In genomic region chr6:99177736-99178135, GRCh38 we compare ENCODE assay signal across 27 cellular contexts.
"Had no signal": no experiment of that assay in that cellular context is flagged by ENCODE, and none has a peak within 500 bp of the region (broad histone marks: within the 10 kb centered on the region; RNA-seq: fewer than 3 reads in every experiment).

No MANE protein-coding gene starts in this region.

- ATAC-seq: activated CD4-positive, CD25-positive, alpha-beta regulatory T cell treated with anti-CD3 and anti-CD28 coated beads, Interleukin-2, amount 50 U/mL, for 24 hours; activated CD8-positive, alpha-beta T cell treated with anti-CD3 and anti-CD28 coated beads for 36 hours; activated T-cell treated with anti-CD3 and anti-CD28 coated beads, Interleukin-2, amount 50 U/mL, for 4 hours; activated T-helper 17 cell treated with anti-CD3 and anti-CD28 coated beads, Interleukin-2, amount 50 U/mL, for 72 hours; effector memory CD8-positive, alpha-beta T cell; esophagus mucosa; T-helper 17 cell had no signal

- H3K4me3 ChIP-seq: breast epithelium had no signal

- DNase-seq: activated B cell treated with CpG ODN at 0.5 μM for 24 hours; activated CD4-positive, alpha-beta T cell treated with anti-CD3 and anti-CD28 coated beads for 48 hours; activated CD4-positive, alpha-beta T cell treated with anti-CD3 and anti-CD28 coated beads, Interleukin-2, amount 50 U/mL, for 1 hour; activated CD4-positive, alpha-beta T cell treated with anti-CD3 and anti-CD28 coated beads, Interleukin-2, amount 50 U/mL, for 48 hours; activated CD8-positive, alpha-beta memory T cell treated with anti-CD3 and anti-CD28 coated beads for 24 hours; activated CD8-positive, alpha-beta T cell treated with anti-CD3 and anti-CD28 coated beads for 36 hours; activated effector memory CD4-positive, alpha-beta T cell treated with Interleukin-2 at 50 U/mL for 16 hours; activated gamma-delta T cell treated with Interleukin-2 at 50 U/mL for 16 hours; activated naive CD4-positive, alpha-beta T cell treated with anti-CD3 and anti-CD28 coated beads, Interleukin-2, amount 50 U/mL, for 16 hours; activated naive CD4-positive, alpha-beta T cell treated with Interleukin-2 at 50 U/mL for 16 hours; activated T-cell treated with anti-CD3 and anti-CD28 coated beads, Interleukin-2, amount 50 U/mL, for 4 hours; amniotic stem cell; aorta; cortex of kidney; dermis blood vessel endothelial cell; effector CD4-positive, alpha-beta T cell; effector memory CD8-positive, alpha-beta T cell; foreskin fibroblast; head of caudate nucleus; T-helper 1 cell; T-helper 17 cell; T1000; WERI-Rb-1 had no signal

- H3K27ac ChIP-seq: breast epithelium, WERI-Rb-1 had no signal

- H3K36me3 ChIP-seq: breast epithelium, WERI-Rb-1 had no signal

- H3K4me1 ChIP-seq: breast epithelium had no signal

- H3K27me3 ChIP-seq: breast epithelium had no signal
